In genomic region chr16:89841275-89841674, GRCh38 we compare ENCODE assay signal across 12 cellular contexts. TPM values are rescaled to one million over a fixed set of nuclear protein-coding genes. Genes with fewer than 3 reads are reported as not detected.
A peak's percentile ranks its signal among the peaks of the same experiment; 100 is the strongest.
DNase-seq lines count a peak whose midpoint lies in the region; TF ChIP-seq lines count a peak whose summit lies in the region.
"Had no signal": no experiment of that assay in that cellular context is flagged by ENCODE, and none has a peak within 500 bp of the region (broad histone marks: within the 10 kb centered on the region; RNA-seq: fewer than 3 reads in every experiment).

No MANE protein-coding gene starts in this region.

- H3K27ac ChIP-seq in left ventricle myocardium inferior (replicated peaks) (no peak overlapping the region), brain microvascular endothelial cell (no peak overlapping the region)
- H3K27ac ChIP-seq: dorsolateral prefrontal cortex, foreskin keratinocyte had no signal

- in situ Hi-C loops in brain microvascular endothelial cell (cut with HindIII; ENCODE audit: low pct_ligation_motif_present, low sequenced_read_pairs): no loop called here

- no peaks in the 10 kb centered on the region for H3K9me3 ChIP-seq in left ventricle myocardium inferior (replicated peaks)

- H3K36me3 ChIP-seq in left ventricle myocardium inferior (no peaks in the 10 kb centered on the region), brain microvascular endothelial cell (replicated peaks) (no peaks in the 10 kb centered on the region)

- H3K27me3 ChIP-seq in left ventricle myocardium inferior (ENCODE audit: low read depth) (peaks cover 24% of the 10 kb centered on the region), brain microvascular endothelial cell (replicated peaks) (no peaks in the 10 kb centered on the region)
- H3K27me3 ChIP-seq: dorsolateral prefrontal cortex, foreskin keratinocyte had no signal

- no peak overlapping the region for H3K4me3 ChIP-seq in left ventricle myocardium inferior
- no peak overlapping the region for H3K4me3 ChIP-seq in brain microvascular endothelial cell (ENCODE audit: low read depth, low read length)
- H3K4me3 ChIP-seq: dorsolateral prefrontal cortex had no signal

- no peak for TF ChIP-seq CTCF in left ventricle myocardium inferior (IDR thresholded peaks at IDR 0.05; ENCODE audit: borderline replicate concordance)
- no peak for TF ChIP-seq CTCF in brain microvascular endothelial cell (IDR thresholded peaks at IDR 0.05; ENCODE audit: low read depth, low read length, missing control alignments)

- intact Hi-C loops in left ventricle myocardium inferior (cut with micrococcal nuclease): no loop called here

- no peaks in the 10 kb centered on the region for H3K4me1 ChIP-seq in left ventricle myocardium inferior
- H3K4me1 ChIP-seq: foreskin keratinocyte had no signal

- DNase-seq in activated CD4-positive, CD25-positive, alpha-beta regulatory T cell treated with anti-CD3 and anti-CD28 coated beads, Interleukin-2, amount 50 U/mL, for 72 hours: peak; percentile 58
- DNase-seq in activated CD4-positive, CD25-positive, alpha-beta regulatory T cell (lab: John Stamatoyannopoulos, UW): no peak
- DNase-seq in T-helper 22 cell (ENCODE audit: low read depth) (peak; percentile 12), activated gamma-delta T cell (lab: John Stamatoyannopoulos, UW) (peak; percentile 37), left ventricle myocardium inferior (no peak), brain microvascular endothelial cell (no peak), iPS-NIHi7 (ENCODE audit: extremely low spot score) (no peak)
- DNase-seq in stimulated activated CD8-positive, alpha-beta memory T cell treated with anti-CD3 and anti-CD28 coated beads, Interleukin-4, amount 100 ng/mL, for 48 hours: peak; percentile 84
- DNase-seq: DMS79, dorsolateral prefrontal cortex, foreskin keratinocyte, KG1 had no signal

RNA-seq across cellular contexts. Expression of gene SPIRE2, which starts 13.0 kb away (rescaled TPM):
- 1.2 TPM for total RNA-seq in left ventricle myocardium inferior

RNA-seq across cellular contexts. Expression of gene FANCA, which starts 24.8 kb away (rescaled TPM):
- 2.4 TPM for total RNA-seq in left ventricle myocardium inferior

RNA-seq across cellular contexts. Expression of gene TCF25, which starts 32.1 kb away (rescaled TPM):
- total RNA-seq in left ventricle myocardium inferior: 82.6 TPM

Comparison
In these comparisons a context has a peak if more than half of its experiments do, and no peak if none do; other contexts are left out.
1. DNase-seq: peak in activated CD4-positive, CD25-positive, alpha-beta regulatory T cell treated with anti-CD3 and anti-CD28 coated beads, Interleukin-2, amount 50 U/mL, for 72 hours (single experiment), T-helper 22 cell (single experiment), activated gamma-delta T cell (single experiment) and stimulated activated CD8-positive, alpha-beta memory T cell treated with anti-CD3 and anti-CD28 coated beads, Interleukin-4, amount 100 ng/mL, for 48 hours (single experiment); none in activated CD4-positive, CD25-positive, alpha-beta regulatory T cell (0 of 4), left ventricle myocardium inferior (single experiment), brain microvascular endothelial cell (single experiment) and iPS-NIHi7 (single experiment).